8 cellular contexts compared by ENCODE assay signal in genomic region chrX:119235872-119236598, GRCh38. TPM values are rescaled to one million over a fixed set of nuclear protein-coding genes. Genes with fewer than 3 reads are reported as not detected.
DNase-seq lines count a peak whose midpoint lies in the region; ATAC-seq and TF ChIP-seq lines count a peak whose summit lies in the region.

Gene PGRMC1 (plus strand): TSS chrX:119236285. CDS start chrX:119236364, 79 bp downstream.

- 0% methylated on average over 13 to 74 of the region's 77 CpGs for WGBS in endodermal cell (ENCODE audit: insufficient coverage in 1 of 2, insufficient read length in 1 of 2), 2 experiments

- H3K4me3 ChIP-seq in endodermal cell (ENCODE audit: low read length): peak within 1 kb of the TSS; percentile 94

- DNase-seq in CD4-positive, alpha-beta T cell: peak; percentile 61 to 78 (median 73)
- DNase-seq in NOMO-1 treated with DMSO at 0.1 percent for 48 hours (lab: John Stamatoyannopoulos, UW; ENCODE audit: unreplicated experiment) (peak; percentile 58), endodermal cell (peak; percentile 89), mesenteric fat pad (ENCODE audit: low spot score) (peak; percentile 94)
- peak; percentile 86 for DNase-seq in activated CD8-positive, alpha-beta memory T cell treated with anti-CD3 and anti-CD28 coated beads, Interleukin-2, amount 10 ng/mL, durations not matched to agents 7 days and 5 days
- DNase-seq in stimulated activated CD8-positive, alpha-beta memory T cell treated with anti-CD3 and anti-CD28 coated beads, Interleukin-15, amount 100 ng/mL, for 24 hours (ENCODE audit: low read depth): peak; percentile 35

- peaks cover 11% of the 10 kb centered on the region for H3K36me3 ChIP-seq in endodermal cell (ENCODE audit: control insufficient read depth, insufficient read depth, low read length)

- peaks cover 13% of the 10 kb centered on the region for H3K36me3 Mint-ChIP-seq in CD4-positive, alpha-beta T cell (ENCODE audit: low read depth)
- H3K36me3 Mint-ChIP-seq in activated CD8-positive, alpha-beta memory T cell treated with anti-CD3 and anti-CD28 coated beads, Interleukin-2, amount 10 ng/mL, durations not matched to agents 7 days and 5 days: peaks cover 12% of the 10 kb centered on the region
- H3K36me3 Mint-ChIP-seq in endodermal cell (ENCODE audit: low read depth): no peaks in the 10 kb centered on the region

- no peaks in the 10 kb centered on the region for H3K9me3 ChIP-seq in CD4-positive, alpha-beta T cell (ENCODE audit: control insufficient read depth, low read length)
- no peaks in the 10 kb centered on the region for H3K9me3 ChIP-seq in endodermal cell (ENCODE audit: control insufficient read depth, low read length)

- no peaks in the 10 kb centered on the region for H3K27me3 Mint-ChIP-seq in CD4-positive, alpha-beta T cell
- peaks cover 21% of the 10 kb centered on the region for H3K27me3 Mint-ChIP-seq in activated CD8-positive, alpha-beta memory T cell treated with anti-CD3 and anti-CD28 coated beads, Interleukin-2, amount 10 ng/mL, durations not matched to agents 7 days and 5 days
- no peaks in the 10 kb centered on the region for H3K27me3 Mint-ChIP-seq in endodermal cell (ENCODE audit: insufficient read depth)

- no peak for TF ChIP-seq CTCF in CD4-positive, alpha-beta T cell (IDR thresholded peaks at IDR 0.05)
- TF ChIP-seq CTCF in endodermal cell (conservative IDR thresholded peaks at IDR 0.05): no peak

- H3K27ac Mint-ChIP-seq in CD4-positive, alpha-beta T cell: peak within 1 kb of the TSS; percentile 57
- peak within 1 kb of the TSS; percentile 86 for H3K27ac Mint-ChIP-seq in activated CD8-positive, alpha-beta memory T cell treated with anti-CD3 and anti-CD28 coated beads, Interleukin-2, amount 10 ng/mL, durations not matched to agents 7 days and 5 days
- peak within 1 kb of the TSS; percentile 94 for H3K27ac Mint-ChIP-seq in endodermal cell

- no peaks in the 10 kb centered on the region for H3K27me3 ChIP-seq in CD4-positive, alpha-beta T cell (ENCODE audit: control insufficient read depth, insufficient read depth, low read length)
- no peaks in the 10 kb centered on the region for H3K27me3 ChIP-seq in endodermal cell (ENCODE audit: control insufficient read depth, insufficient read depth, low read length, poor library complexity, severe bottlenecking)

- H3K4me3 Mint-ChIP-seq in CD4-positive, alpha-beta T cell: peak within 1 kb of the TSS; percentile 92
- peak within 1 kb of the TSS; percentile 87 for H3K4me3 Mint-ChIP-seq in activated CD8-positive, alpha-beta memory T cell treated with anti-CD3 and anti-CD28 coated beads, Interleukin-2, amount 10 ng/mL, durations not matched to agents 7 days and 5 days
- H3K4me3 Mint-ChIP-seq in endodermal cell: peak within 1 kb of the TSS; percentile 90

- CTCF ChIA-PET in CD4-positive, alpha-beta T cell (lab: Charles Lee): no interaction called here
- CTCF ChIA-PET in activated CD8-positive, alpha-beta memory T cell treated with anti-CD3 and anti-CD28 coated beads, Interleukin-2, amount 10 ng/mL, durations not matched to agents 7 days and 5 days (lab: Charles Lee): interaction anchor here (0.6 kb wide), 1 partner anchor 227 kb away, joined by 3 read pairs; no protein-coding TSS in a partner anchor

- no peaks in the 10 kb centered on the region for H3K4me1 ChIP-seq in endodermal cell (ENCODE audit: control insufficient read depth, insufficient read depth, low read length)

- peaks cover 38% of the 10 kb centered on the region for H3K4me1 Mint-ChIP-seq in CD4-positive, alpha-beta T cell (ENCODE audit: low read depth)
- H3K4me1 Mint-ChIP-seq in activated CD8-positive, alpha-beta memory T cell treated with anti-CD3 and anti-CD28 coated beads, Interleukin-2, amount 10 ng/mL, durations not matched to agents 7 days and 5 days: peaks cover 36% of the 10 kb centered on the region
- H3K4me1 Mint-ChIP-seq in endodermal cell: peaks cover 12% of the 10 kb centered on the region

- peak within 1 kb of the TSS; percentile 68 for H3K9ac ChIP-seq in endodermal cell (ENCODE audit: extremely low read depth, low read length, poor library complexity, severe bottlenecking)

- ATAC-seq in CD4-positive, alpha-beta T cell (ENCODE audit: poor library complexity): peak; percentile 94
- peak; percentile 84 for ATAC-seq in GM19395 (IDR thresholded peaks at IDR 0.05; ENCODE audit: unreplicated experiment)
- ATAC-seq in HG03558 (IDR thresholded peaks at IDR 0.05; ENCODE audit: extremely low read depth, unreplicated experiment): peak; percentile 80
- peak; percentile 93 for ATAC-seq in activated CD8-positive, alpha-beta memory T cell treated with anti-CD3 and anti-CD28 coated beads, Interleukin-2, amount 10 ng/mL, durations not matched to agents 7 days and 5 days

- peak within 1 kb of the TSS; percentile 53 for H3K27ac ChIP-seq in CD4-positive, alpha-beta T cell (ENCODE audit: low read depth, low read length)
- peak within 1 kb of the TSS; percentile 85 for H3K27ac ChIP-seq in endodermal cell (ENCODE audit: low read depth, low read length)

- no peaks in the 10 kb centered on the region for H3K9me3 Mint-ChIP-seq in CD4-positive, alpha-beta T cell
- no peaks in the 10 kb centered on the region for H3K9me3 Mint-ChIP-seq in activated CD8-positive, alpha-beta memory T cell treated with anti-CD3 and anti-CD28 coated beads, Interleukin-2, amount 10 ng/mL, durations not matched to agents 7 days and 5 days (ENCODE audit: low read depth)
- H3K9me3 Mint-ChIP-seq in endodermal cell: peaks cover 45% of the 10 kb centered on the region

- POLR2A ChIA-PET in CD4-positive, alpha-beta T cell (lab: Charles Lee): interaction anchor here (0.7 to 1.3 kb wide), 3 partner anchors 8 to 1177 kb away, joined by 3 read pairs; no protein-coding TSS in a partner anchor

- intact Hi-C loops in CD4-positive, alpha-beta T cell (cut with DNase I, micrococcal nuclease): loop anchor here in 1 of 2 experiments (5.0 to 10.0 kb wide), 4 partner anchors 231 to 1396 kb away; partner anchors contain the start of genes C1GALT1C1, LONRF3, SLC25A5 and WDR44

RNA-seq across cellular contexts. Expression of gene PGRMC1, which starts in this region (rescaled TPM):
- total RNA-seq in CD4-positive, alpha-beta T cell: 10 to 100 TPM; 14.9 to 16.0 TPM
- 10 to 100 TPM; 26.3 to 32.5 TPM for total RNA-seq in activated CD8-positive, alpha-beta memory T cell treated with anti-CD3 and anti-CD28 coated beads, Interleukin-2, amount 10 ng/mL, durations not matched to agents 7 days and 5 days
- 100 to 1,000 TPM; 108 to 115 TPM for total RNA-seq in endodermal cell
- polyA plus RNA-seq in endodermal cell (2013, experiment 1 of 2): 275 TPM
- 271 TPM for polyA plus RNA-seq in endodermal cell (2013, experiment 2 of 2)
- 220 TPM for total RNA-seq in mesenteric fat pad

Comparison
In these comparisons a context has a peak if more than half of its experiments do, and no peak if none do; other contexts are left out.
1. Peak in every context shown above with its lines: DNase-seq, ATAC-seq, H3K4me3 ChIP-seq and H3K27ac ChIP-seq.
2. DNase-seq: peak in every context shown above with its lines; median percentile 94 in mesenteric fat pad; 89 in endodermal cell; 86 in activated CD8-positive, alpha-beta memory T cell treated with anti-CD3 and anti-CD28 coated beads, Interleukin-2, amount 10 ng/mL, durations not matched to agents 7 days and 5 days; 73 in CD4-positive, alpha-beta T cell; 58 in NOMO-1 treated with DMSO at 0.1 percent for 48 hours; 35 in stimulated activated CD8-positive, alpha-beta memory T cell treated with anti-CD3 and anti-CD28 coated beads, Interleukin-15, amount 100 ng/mL, for 24 hours.